In the genomic region with DNA sequence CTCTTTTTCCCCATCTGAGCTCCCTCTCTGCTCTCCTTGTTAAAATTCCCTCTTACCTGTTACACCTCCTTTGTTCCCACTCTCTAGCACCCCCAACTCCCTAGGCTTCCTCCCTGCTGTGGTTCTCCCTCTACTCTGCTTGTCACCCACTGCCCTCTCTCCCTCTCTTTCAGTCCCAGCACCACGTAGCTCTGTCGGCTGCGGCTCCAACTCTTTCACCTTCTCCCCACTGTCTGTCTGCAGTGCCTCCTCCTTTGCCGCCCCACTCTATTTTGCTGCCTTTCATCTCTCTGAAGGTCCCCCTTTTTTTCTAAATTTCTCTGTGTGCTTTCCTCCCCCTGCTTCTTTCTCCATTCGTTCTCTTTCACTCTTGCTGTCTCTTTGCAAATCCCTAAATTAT, we compare ENCODE assay signal across 9 cellular contexts.
DNase-seq lines count a peak whose midpoint lies in the region; TF ChIP-seq lines count a peak whose summit lies in the region.
"Had no signal": no experiment of that assay in that cellular context is flagged by ENCODE, and none has a peak within 500 bp of the region (broad histone marks: within the 10 kb centered on the region; RNA-seq: fewer than 3 reads in every experiment).

No MANE protein-coding gene starts in this region.

- DNase-seq in LNCaP clone FGC (ENCODE audit: low read depth) (no peak), coronary artery (ENCODE audit: low spot score) (no peak), NCI-H1092 (lab: John Stamatoyannopoulos, UW) (no peak), cerebellar nuclear complex (lab: John Stamatoyannopoulos, UW) (no peak), NCI-H510A (lab: John Stamatoyannopoulos, UW) (no peak), hippocampal formation (lab: John Stamatoyannopoulos, UW) (no peak)
- DNase-seq: SHP77 treated with DMSO at 0.1 percent for 48 hours had no signal

- no peaks in the 10 kb centered on the region for H3K79me2 ChIP-seq in ACC112 (ENCODE audit: control insufficient read depth, insufficient read depth, low read length, unreplicated experiment)

- H3K4me3 ChIP-seq in ACC112 (ENCODE audit: low read depth, low read length) (peak overlapping the region; percentile 99), LNCaP clone FGC (ENCODE audit: low read depth, low read length) (peak overlapping the region; percentile 75), coronary artery (peak overlapping the region; percentile 81), muscle layer of duodenum (ENCODE audit: low read depth in 1 of 2, low read length in 2 of 2) (peak overlapping the region; percentile 94 to 99)

- H3K36me3 ChIP-seq in ACC112 (ENCODE audit: insufficient read depth, low read length) (peaks cover 18% of the 10 kb centered on the region), muscle layer of duodenum (ENCODE audit: control insufficient read depth in 1 of 2, insufficient read depth in 2 of 2, low read length in 2 of 2) (peaks cover 11 to 18% of the 10 kb centered on the region in 2 donors)

- H3K27me3 ChIP-seq in ACC112 (ENCODE audit: insufficient read depth, low read length): no peaks in the 10 kb centered on the region
- no peaks in the 10 kb centered on the region for H3K27me3 ChIP-seq in muscle layer of duodenum (ENCODE audit: low read depth, low read length)

- H2AFZ ChIP-seq in ACC112 (ENCODE audit: low read length, unreplicated experiment): peak overlapping the region; percentile 99

- H3K4me1 ChIP-seq in ACC112 (ENCODE audit: control insufficient read depth, insufficient read depth, low read length, unreplicated experiment) (no peaks in the 10 kb centered on the region), muscle layer of duodenum (ENCODE audit: control insufficient read depth in 1 of 2, insufficient read depth in 2 of 2, low read length in 2 of 2) (peaks cover 0 to 12% of the 10 kb centered on the region in 2 donors)

- H3K27ac ChIP-seq in ACC112 (ENCODE audit: low read depth, low read length): no peak overlapping the region
- H3K27ac ChIP-seq in coronary artery: peak overlapping the region; percentile 28 to 78
- H3K27ac ChIP-seq in muscle layer of duodenum (ENCODE audit: low read length): peak overlapping the region; percentile 93

- H3K9me3 ChIP-seq in muscle layer of duodenum (ENCODE audit: control insufficient read depth in 1 of 2, low read length in 2 of 2): no peaks in the 10 kb centered on the region

- TF ChIP-seq CTCF in LNCaP clone FGC (IDR thresholded peaks at IDR 0.05; ENCODE audit: control insufficient read depth, extremely low read depth, insufficient read depth) (no peak), coronary artery (IDR thresholded peaks at IDR 0.05) (no peak)
